Comparison of ENCODE assay signal across 23 cellular contexts in genomic region chr6:113423956-113424355, GRCh38.
DNase-seq lines count a peak whose midpoint lies in the region; ATAC-seq and TF ChIP-seq lines count a peak whose summit lies in the region.
"Had no signal": no experiment of that assay in that cellular context is flagged by ENCODE, and none has a peak within 500 bp of the region (broad histone marks: within the 10 kb centered on the region; RNA-seq: fewer than 3 reads in every experiment).

No MANE protein-coding gene starts in this region.

- CTCF ChIA-PET in activated CD4-positive, alpha-beta T cell treated with anti-CD3 and anti-CD28 coated beads, Interleukin-2, amount 10 ng/mL, durations not matched to agents 7 days and 5 days (lab: Charles Lee) = interaction anchor here (0.6 kb wide), 1 partner anchor 466 kb away, joined by 3 read pairs; no protein-coding TSS in a partner anchor

- no peak overlapping the region for H3K4me3 Mint-ChIP-seq in GM23338
- H3K4me3 Mint-ChIP-seq in activated naive CD8-positive, alpha-beta T cell treated with anti-CD3 and anti-CD28 coated beads for 36 hours = no peak overlapping the region
- no peak overlapping the region for H3K4me3 Mint-ChIP-seq in activated CD4-positive, alpha-beta T cell treated with anti-CD3 and anti-CD28 coated beads, Interleukin-2, amount 10 ng/mL, durations not matched to agents 7 days and 5 days
- H3K4me3 Mint-ChIP-seq: CD14-positive monocyte; CD4-positive, alpha-beta T cell; CD8-positive, alpha-beta memory T cell; HFFc6 had no signal

- H2AFZ ChIP-seq in GM23338 = 0 out of 2 replicates have a peak overlapping the region, but pooled peaks have one; percentile 38

- no peaks in the 10 kb centered on the region for H3K27me3 Mint-ChIP-seq in GM23338 (ENCODE audit: insufficient read depth, low read depth, poor library complexity)
- H3K27me3 Mint-ChIP-seq in activated naive CD8-positive, alpha-beta T cell treated with anti-CD3 and anti-CD28 coated beads for 36 hours = peaks cover 3% of the 10 kb centered on the region
- H3K27me3 Mint-ChIP-seq in activated CD4-positive, alpha-beta T cell treated with anti-CD3 and anti-CD28 coated beads, Interleukin-2, amount 10 ng/mL, durations not matched to agents 7 days and 5 days = no peaks in the 10 kb centered on the region
- H3K27me3 Mint-ChIP-seq: CD4-positive, alpha-beta T cell had no signal

- H3K36me3 ChIP-seq in GM23338 (ENCODE audit: insufficient read depth) = no peaks in the 10 kb centered on the region
- no peaks in the 10 kb centered on the region for H3K36me3 ChIP-seq in rectal smooth muscle tissue (ENCODE audit: control insufficient read depth, insufficient read depth, low read length)
- H3K36me3 ChIP-seq: BE2C; BLaER1 treated with 17β-estradiol and CSF1 and Interleukin-3, amounts not matched to agents 10 nM and 100 nM; HAP-1 had no signal

- no peak overlapping the region for H3K4me2 ChIP-seq in GM23338
- H3K4me2 ChIP-seq: A549; BLaER1 treated with 17β-estradiol and CSF1 and Interleukin-3, amounts not matched to agents 10 nM and 100 nM had no signal

- POLR2A ChIA-PET in activated CD4-positive, alpha-beta T cell treated with anti-CD3 and anti-CD28 coated beads, Interleukin-2, amount 10 ng/mL, durations not matched to agents 7 days and 5 days (lab: Charles Lee) = no interaction called here

- H3K27ac ChIP-seq in GM23338 (ENCODE audit: low read depth) (no peak overlapping the region), rectal smooth muscle tissue (ENCODE audit: low read depth, low read length) (peak overlapping the region; percentile 50)
- H3K27ac ChIP-seq: A549; BLaER1 treated with 17β-estradiol and CSF1 and Interleukin-3, amounts not matched to agents 10 nM and 100 nM had no signal

- H3K36me3 Mint-ChIP-seq in GM23338 (ENCODE audit: low read depth) = no peaks in the 10 kb centered on the region
- H3K36me3 Mint-ChIP-seq in activated naive CD8-positive, alpha-beta T cell treated with anti-CD3 and anti-CD28 coated beads for 36 hours = no peaks in the 10 kb centered on the region
- no peaks in the 10 kb centered on the region for H3K36me3 Mint-ChIP-seq in activated CD4-positive, alpha-beta T cell treated with anti-CD3 and anti-CD28 coated beads, Interleukin-2, amount 10 ng/mL, durations not matched to agents 7 days and 5 days (ENCODE audit: low read depth)
- H3K36me3 Mint-ChIP-seq: CD14-positive monocyte; CD8-positive, alpha-beta memory T cell had no signal

- no peaks in the 10 kb centered on the region for H3K4me1 Mint-ChIP-seq in GM23338
- no peaks in the 10 kb centered on the region for H3K4me1 Mint-ChIP-seq in activated naive CD8-positive, alpha-beta T cell treated with anti-CD3 and anti-CD28 coated beads for 36 hours
- no peaks in the 10 kb centered on the region for H3K4me1 Mint-ChIP-seq in activated CD4-positive, alpha-beta T cell treated with anti-CD3 and anti-CD28 coated beads, Interleukin-2, amount 10 ng/mL, durations not matched to agents 7 days and 5 days
- H3K4me1 Mint-ChIP-seq: CD8-positive, alpha-beta memory T cell had no signal

- H3K9ac ChIP-seq in rectal smooth muscle tissue (ENCODE audit: low read length) = no peak overlapping the region
- H3K9ac ChIP-seq: BLaER1 treated with 17β-estradiol and CSF1 and Interleukin-3, amounts not matched to agents 10 nM and 100 nM had no signal

- no peaks in the 10 kb centered on the region for H3F3A ChIP-seq in GM23338 (replicated peaks; ENCODE audit: low read depth)

- DNase-seq in GM23338 (ENCODE audit: low spot score) (no peak), fibroblast of the aortic adventitia (ENCODE audit: low read depth) (peak; percentile 56)
- no peak for DNase-seq in activated naive CD8-positive, alpha-beta T cell treated with anti-CD3 and anti-CD28 coated beads for 36 hours
- DNase-seq in activated CD4-positive, alpha-beta T cell treated with anti-CD3 and anti-CD28 coated beads, Interleukin-2, amount 10 ng/mL, durations not matched to agents 7 days and 5 days = no peak
- DNase-seq: 8988T; ACHN; AML-193; BE2C; CD4-positive, alpha-beta T cell; CD8-positive, alpha-beta memory T cell; DMS 273 treated with DMSO at 0.1 percent for 48 hours; DMS79; EL; GDM1; GOT3; HFFc6 had no signal

- H3K27me3 ChIP-seq in GM23338 (ENCODE audit: insufficient read depth) (no peaks in the 10 kb centered on the region), rectal smooth muscle tissue (ENCODE audit: control insufficient read depth, insufficient read depth, low read length) (no peaks in the 10 kb centered on the region)
- H3K27me3 ChIP-seq: BE2C; BLaER1 treated with 17β-estradiol and CSF1 and Interleukin-3, amounts not matched to agents 10 nM and 100 nM had no signal

- no peak overlapping the region for H3K4me3 ChIP-seq in GM23338
- H3K4me3 ChIP-seq in fibroblast of the aortic adventitia (ENCODE audit: low read depth, low read length) = no peak overlapping the region
- no peak overlapping the region for H3K4me3 ChIP-seq in rectal smooth muscle tissue (ENCODE audit: low read length)
- H3K4me3 ChIP-seq: A549; BLaER1 treated with 17β-estradiol and CSF1 and Interleukin-3, amounts not matched to agents 10 nM and 100 nM; GM12878; HAP-1 had no signal

- no peak overlapping the region for H3K27ac Mint-ChIP-seq in GM23338
- no peak overlapping the region for H3K27ac Mint-ChIP-seq in activated naive CD8-positive, alpha-beta T cell treated with anti-CD3 and anti-CD28 coated beads for 36 hours
- H3K27ac Mint-ChIP-seq in activated CD4-positive, alpha-beta T cell treated with anti-CD3 and anti-CD28 coated beads, Interleukin-2, amount 10 ng/mL, durations not matched to agents 7 days and 5 days = no peak overlapping the region
- H3K27ac Mint-ChIP-seq: CD14-positive monocyte; CD4-positive, alpha-beta T cell; CD8-positive, alpha-beta memory T cell; HFFc6 had no signal

- ATAC-seq in GM23338 (no peak), GM18858 (IDR thresholded peaks at IDR 0.05; ENCODE audit: unreplicated experiment) (no peak)
- ATAC-seq: A549, GM12878 had no signal

- no peaks in the 10 kb centered on the region; the same call in 2 of the 3 replicates for H3K9me3 Mint-ChIP-seq in GM23338
- no peaks in the 10 kb centered on the region for H3K9me3 Mint-ChIP-seq in activated naive CD8-positive, alpha-beta T cell treated with anti-CD3 and anti-CD28 coated beads for 36 hours
- no peaks in the 10 kb centered on the region for H3K9me3 Mint-ChIP-seq in activated CD4-positive, alpha-beta T cell treated with anti-CD3 and anti-CD28 coated beads, Interleukin-2, amount 10 ng/mL, durations not matched to agents 7 days and 5 days
- H3K9me3 Mint-ChIP-seq: CD4-positive, alpha-beta T cell; HFFc6 had no signal

- no peaks in the 10 kb centered on the region for H3K9me2 ChIP-seq in GM23338 (ENCODE audit: insufficient read depth)

- no peaks in the 10 kb centered on the region for H3K79me2 ChIP-seq in GM23338 (replicated peaks; ENCODE audit: insufficient read depth)

- no peaks in the 10 kb centered on the region for H4K20me1 ChIP-seq in GM23338 (replicated peaks; ENCODE audit: insufficient read depth)
- H4K20me1 ChIP-seq: BLaER1 treated with 17β-estradiol and CSF1 and Interleukin-3, amounts not matched to agents 10 nM and 100 nM had no signal

- TF ChIP-seq CTCF in GM23338 (conservative IDR thresholded peaks at IDR 0.05; ENCODE audit: low read depth in 2 of 2) (no peak), fibroblast of the aortic adventitia (IDR thresholded peaks at IDR 0.05; ENCODE audit: insufficient read depth, low read length) (no peak)

- H3K4me1 ChIP-seq in GM23338 (ENCODE audit: insufficient read depth) (no peaks in the 10 kb centered on the region), rectal smooth muscle tissue (ENCODE audit: control insufficient read depth, insufficient read depth, low read length) (peaks cover 7% of the 10 kb centered on the region)
- H3K4me1 ChIP-seq: A549; BE2C; BLaER1 treated with 17β-estradiol and CSF1 and Interleukin-3, amounts not matched to agents 10 nM and 100 nM; HAP-1 had no signal

TF ChIP-seq in GM23338, 12 proteins besides CTCF, POLR2A, EP300 and RAD21:
- TF ChIP-seq ZNF114 (CRISPR knock-in tag; IDR thresholded peaks at IDR 0.05) (no peak), POLR2AphosphoS5 (IDR thresholded peaks at IDR 0.05; ENCODE audit: low read depth) (no peak), EZH2 (IDR thresholded peaks at IDR 0.05; ENCODE audit: low read depth, unreplicated experiment) (no peak), REST (IDR thresholded peaks at IDR 0.05; ENCODE audit: unreplicated experiment) (no peak)
